In the genomic region with DNA sequence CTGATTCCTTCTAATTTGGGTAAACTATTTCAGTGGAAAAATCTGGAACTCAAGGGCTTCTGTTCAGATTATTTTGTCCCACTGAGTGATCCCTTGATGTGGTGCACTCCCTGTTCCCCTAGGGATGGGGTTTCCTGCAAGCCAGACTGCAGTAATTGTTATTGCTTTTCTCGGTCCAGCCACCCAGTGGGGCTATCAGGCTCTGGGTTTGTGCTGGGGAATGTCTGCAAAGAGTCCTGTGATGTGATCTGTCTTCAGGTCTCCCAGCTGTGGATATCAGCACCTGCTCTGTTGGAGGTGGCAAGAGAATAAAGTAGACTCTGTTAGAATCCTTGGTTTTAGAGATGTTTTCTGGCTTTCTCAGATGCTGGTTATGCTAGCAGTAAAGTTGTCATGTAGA, we compare ENCODE assay signal across 14 cellular contexts.
DNase-seq lines count a peak whose midpoint lies in the region; ATAC-seq and TF ChIP-seq lines count a peak whose summit lies in the region.
"Had no signal": no experiment of that assay in that cellular context is flagged by ENCODE, and none has a peak within 500 bp of the region (broad histone marks: within the 10 kb centered on the region; RNA-seq: fewer than 3 reads in every experiment).

No MANE protein-coding gene starts in this region.

- H3K4me2 ChIP-seq in H9 (ENCODE audit: insufficient read depth, insufficient read length, low read length), result no peak overlapping the region

- H3K23me2 ChIP-seq in H9 (ENCODE audit: insufficient read length, low read depth, low read length, poor library complexity, severe bottlenecking), result no peaks in the 10 kb centered on the region

- no peak overlapping the region for H3K9ac ChIP-seq in H9 (ENCODE audit: extremely low read depth, insufficient read length, low read length)
- no peak overlapping the region for H3K9ac ChIP-seq in endodermal cell (ENCODE audit: extremely low read depth, low read length, poor library complexity, severe bottlenecking)

- no peaks in the 10 kb centered on the region for H4K20me1 ChIP-seq in H9 (ENCODE audit: control insufficient read depth, insufficient read depth, insufficient read length)

- no CpG with 5 or more reads among the region's 1 CpG for WGBS in H9 (ENCODE audit: extremely low coverage, insufficient read length, low lambda C conversion rate)
- WGBS in endodermal cell (ENCODE audit: insufficient coverage in 1 of 2, insufficient read length in 1 of 2), 2 experiments, result 75% methylated on average over 1 of the region's 1 CpG; no CpG with 5 or more reads in 1 of the 2 experiments
- WGBS in mesodermal cell (ENCODE audit: insufficient coverage in 2 of 2), 2 experiments, result no CpG with 5 or more reads among the region's 1 CpG

- no peak overlapping the region for H2BK20ac ChIP-seq in H9 (ENCODE audit: low read depth, low read length, poor library complexity, severe bottlenecking)

- H3K4me1 Mint-ChIP-seq in H9 (peaks cover 4 to 7% of the 10 kb centered on the region in 2 experiments; a peak in 3 of 4 replicates), endodermal cell (peaks cover 24% of the 10 kb centered on the region)
- H3K4me1 Mint-ChIP-seq: CD4-positive, alpha-beta memory T cell had no signal

- H3K9me3 Mint-ChIP-seq in H9, result peaks cover 5% of the 10 kb centered on the region in 2 experiments; a peak in 3 of 5 replicates
- peaks cover 9% of the 10 kb centered on the region for H3K9me3 Mint-ChIP-seq in endodermal cell

- no peak overlapping the region for H3K4me3 ChIP-seq in endodermal cell (ENCODE audit: low read length)
- H3K4me3 ChIP-seq in mesodermal cell (ENCODE audit: extremely low read depth, insufficient read depth, low read length, poor library complexity, severe bottlenecking), result no peak overlapping the region
- H3K4me3 ChIP-seq: HAP-1 had no signal

- H3K79me2 ChIP-seq in H9 (ENCODE audit: insufficient read depth, low read length), result no peaks in the 10 kb centered on the region

- no peaks in the 10 kb centered on the region for H3K79me1 ChIP-seq in H9 (ENCODE audit: insufficient read depth, low read depth, low read length, poor library complexity, severe bottlenecking)

- no peak overlapping the region for H3K23ac ChIP-seq in H9 (ENCODE audit: insufficient read length, low read depth, low read length)

- no peak overlapping the region for H4K5ac ChIP-seq in H9 (ENCODE audit: insufficient read length, low read depth, low read length)

- peak; percentile 48 for DNase-seq in H9
- peak; percentile 58 for DNase-seq in endodermal cell
- DNase-seq in stimulated activated naive CD4-positive, alpha-beta T cell treated with Interleukin-2 at 50 U/mL for 16 hours (lab: John Stamatoyannopoulos, UW), result no peak
- no peak for DNase-seq in HCEC 1CT
- DNase-seq: C1 segment of cervical spinal cord; Caco-2; CD4-positive, alpha-beta memory T cell; DMS153; DMS79; EL; GF-D8 had no signal

- no peak overlapping the region for H3K18ac ChIP-seq in H9 (ENCODE audit: insufficient read length, low read depth, low read length)

- no peak overlapping the region for H3K56ac ChIP-seq in H9 (ENCODE audit: insufficient read length, low read depth, low read length)

- H3K27me3 Mint-ChIP-seq in H9 (ENCODE audit: low read depth) (no peaks in the 10 kb centered on the region; the same call in 1 of the 2 replicates), endodermal cell (ENCODE audit: insufficient read depth) (no peaks in the 10 kb centered on the region)
- H3K27me3 Mint-ChIP-seq: CD4-positive, alpha-beta memory T cell had no signal

- H2BK12ac ChIP-seq in H9 (ENCODE audit: insufficient read length, low read depth, low read length), result no peak overlapping the region

- peak overlapping the region in 1 of 3 experiments; percentile 32; a peak in 2 of 7 replicates for H3K27ac Mint-ChIP-seq in H9
- no peak overlapping the region for H3K27ac Mint-ChIP-seq in endodermal cell
- H3K27ac Mint-ChIP-seq: CD4-positive, alpha-beta memory T cell had no signal

- H4K8ac ChIP-seq in H9 (replicated peaks; ENCODE audit: insufficient read length, low read depth, low read length), result no peak overlapping the region

- no peaks in the 10 kb centered on the region for H3K9me3 ChIP-seq in H9 (ENCODE audit: control insufficient read depth, low read depth, low read length)
- H3K9me3 ChIP-seq in endodermal cell (ENCODE audit: control insufficient read depth, low read length), result peaks cover 8% of the 10 kb centered on the region
- H3K9me3 ChIP-seq in mesodermal cell (ENCODE audit: control insufficient read depth, low read length), result no peaks in the 10 kb centered on the region
- H3K9me3 ChIP-seq: Caco-2, HAP-1 had no signal

- no peak overlapping the region for H2AFZ ChIP-seq in H9 (ENCODE audit: low read length)

- no peak overlapping the region for H2BK120ac ChIP-seq in H9 (ENCODE audit: low read depth, low read length, poor library complexity, severe bottlenecking)

- H3K36me3 ChIP-seq in endodermal cell (ENCODE audit: control insufficient read depth, insufficient read depth, low read length), result peaks cover 3% of the 10 kb centered on the region
- no peaks in the 10 kb centered on the region for H3K36me3 ChIP-seq in mesodermal cell (ENCODE audit: control insufficient read depth, insufficient read depth, low read length)
- H3K36me3 ChIP-seq: HAP-1 had no signal

- no peak for ATAC-seq in activated CD4-positive, CD25-positive, alpha-beta regulatory T cell treated with anti-CD3 and anti-CD28 coated beads, Interleukin-2, amount 50 U/mL, for 24 hours

- no peaks in the 10 kb centered on the region for H3K27me3 ChIP-seq in H9 (ENCODE audit: insufficient read depth, low read length)
- H3K27me3 ChIP-seq in endodermal cell (ENCODE audit: control insufficient read depth, insufficient read depth, low read length, poor library complexity, severe bottlenecking), result no peaks in the 10 kb centered on the region

- no peak overlapping the region for H3K4me3 Mint-ChIP-seq in H9
- no peak overlapping the region for H3K4me3 Mint-ChIP-seq in endodermal cell
- H3K4me3 Mint-ChIP-seq: CD4-positive, alpha-beta memory T cell had no signal

- 0 out of 3 replicates have a peak, but pooled peaks have one; percentile 14 for TF ChIP-seq CTCF in H9 (conservative IDR thresholded peaks at IDR 0.05)
- no peak for TF ChIP-seq CTCF in endodermal cell (conservative IDR thresholded peaks at IDR 0.05)

- H3K4me1 ChIP-seq in H9 (ENCODE audit: insufficient read depth, low read length), result no peaks in the 10 kb centered on the region
- no peaks in the 10 kb centered on the region for H3K4me1 ChIP-seq in endodermal cell (ENCODE audit: control insufficient read depth, insufficient read depth, low read length)
- no peaks in the 10 kb centered on the region for H3K4me1 ChIP-seq in mesodermal cell (ENCODE audit: control insufficient read depth, insufficient read depth, low read length, poor library complexity, severe bottlenecking)
- H3K4me1 ChIP-seq: Caco-2, HAP-1 had no signal

- no peak overlapping the region for H2AK5ac ChIP-seq in H9 (ENCODE audit: insufficient read length, low read length)

- no peak overlapping the region for H2BK5ac ChIP-seq in H9 (ENCODE audit: insufficient read length, low read length)

- H3T11ph ChIP-seq in H9 (ENCODE audit: low read length), result no peak overlapping the region

- no peak overlapping the region for H3K14ac ChIP-seq in H9 (ENCODE audit: insufficient read depth, low read length)

- H3K36me3 Mint-ChIP-seq in H9 (ENCODE audit: insufficient read depth in 1 of 3, low read depth in 3 of 3) (peaks cover 0 to 3% (median 2%) of the 10 kb centered on the region in 3 experiments; a peak in 2 of 7 replicates), endodermal cell (ENCODE audit: low read depth) (peaks cover 39% of the 10 kb centered on the region)
- H3K36me3 Mint-ChIP-seq: CD4-positive, alpha-beta memory T cell had no signal

- H2BK15ac ChIP-seq in H9 (ENCODE audit: low read depth, low read length), result no peak overlapping the region

- H4K91ac ChIP-seq in H9 (ENCODE audit: insufficient read length, low read depth, low read length), result no peak overlapping the region

- no peak overlapping the region for H3K27ac ChIP-seq in H9 (ENCODE audit: insufficient read length, low read depth, low read length)
- H3K27ac ChIP-seq in endodermal cell (ENCODE audit: low read depth, low read length), result no peak overlapping the region
- H3K27ac ChIP-seq in mesodermal cell (ENCODE audit: low read depth, low read length, severe bottlenecking), result peak overlapping the region; percentile 16

- H3K4ac ChIP-seq in H9 (ENCODE audit: low read depth, low read length), result no peak overlapping the region

Comparison
In these comparisons a context has a peak if more than half of its experiments do, and no peak if none do; other contexts are left out.
1. DNase-seq: peak in H9 (single experiment) and endodermal cell (single experiment); none in stimulated activated naive CD4-positive, alpha-beta T cell treated with Interleukin-2 at 50 U/mL for 16 hours (single experiment) and HCEC 1CT (single experiment).